ENCODE assay signal across 8 cellular contexts in genomic region chr2:179861777-179862117, GRCh38. TPM values are rescaled to one million over a fixed set of nuclear protein-coding genes. Genes with fewer than 3 reads are reported as not detected.
DNase-seq lines count a peak whose midpoint lies in the region; ATAC-seq and TF ChIP-seq lines count a peak whose summit lies in the region.

No MANE protein-coding gene starts in this region.

- H3K4me3 ChIP-seq in thoracic aorta = peak overlapping the region; percentile 72

- H3K4me3 Mint-ChIP-seq in HFFc6 = peak overlapping the region; percentile 82
- H3K4me3 Mint-ChIP-seq in activated CD8-positive, alpha-beta T cell treated with anti-CD3 and anti-CD28 coated beads for 36 hours = peak overlapping the region; percentile 7

- intact Hi-C loops in activated CD8-positive, alpha-beta T cell treated with anti-CD3 and anti-CD28 coated beads for 36 hours (cut with micrococcal nuclease) = no loop called here

- CTCF ChIA-PET in activated CD8-positive, alpha-beta T cell treated with anti-CD3 and anti-CD28 coated beads for 36 hours (lab: Charles Lee) = no interaction called here

- POLR2A ChIA-PET in activated CD8-positive, alpha-beta T cell treated with anti-CD3 and anti-CD28 coated beads for 36 hours (lab: Charles Lee) = no interaction called here

- no peak overlapping the region for H3K27ac Mint-ChIP-seq in HFFc6
- H3K27ac Mint-ChIP-seq in activated CD8-positive, alpha-beta T cell treated with anti-CD3 and anti-CD28 coated beads for 36 hours = no peak overlapping the region

- H3K4me1 ChIP-seq in thoracic aorta (ENCODE audit: control insufficient read depth in 1 of 2, low read depth in 2 of 2) = peaks cover 0 to 17% of the 10 kb centered on the region in 2 donors

- DNase-seq in EH (ENCODE audit: low read depth) = peak; percentile 35
- DNase-seq in HFFc6 = no peak
- peak; percentile 2 for DNase-seq in activated CD8-positive, alpha-beta T cell treated with anti-CD3 and anti-CD28 coated beads for 36 hours
- peak; percentile 20 for DNase-seq in iPS-NIHi11 (ENCODE audit: low spot score)
- DNase-seq in thoracic aorta (ENCODE audit: low spot score) = no peak
- DNase-seq in GM13976 (ENCODE audit: low spot score) = no peak

- in situ Hi-C loops in GM13976 (cut with MboI; ENCODE audit: low sequenced_read_pairs, unreplicated experiment) = no loop called here

- no peak for ATAC-seq in activated CD8-positive, alpha-beta T cell treated with anti-CD3 and anti-CD28 coated beads for 36 hours
- no peak for ATAC-seq in thoracic aorta (ENCODE audit: insufficient number of reproducible peaks, low FRiP score, low read depth)
- no peak for ATAC-seq in GM18870 (IDR thresholded peaks at IDR 0.05; ENCODE audit: unreplicated experiment)
- no peak for ATAC-seq in GM21825 (IDR thresholded peaks at IDR 0.05; ENCODE audit: unreplicated experiment)

- no peaks in the 10 kb centered on the region for H3K9me3 Mint-ChIP-seq in HFFc6
- no peaks in the 10 kb centered on the region for H3K9me3 Mint-ChIP-seq in activated CD8-positive, alpha-beta T cell treated with anti-CD3 and anti-CD28 coated beads for 36 hours

- TF ChIP-seq CTCF in HFFc6 (IDR thresholded peaks at IDR 0.05) (no peak), thoracic aorta (IDR thresholded peaks at IDR 0.05) (no peak), GM13976 (IDR thresholded peaks at IDR 0.05; ENCODE audit: borderline replicate concordance, control extremely low read depth, extremely low read depth, insufficient read depth, missing control alignments) (no peak)
- no peak for TF ChIP-seq CTCF in activated CD8-positive, alpha-beta T cell treated with anti-CD3 and anti-CD28 coated beads for 36 hours (IDR thresholded peaks at IDR 0.05)

- H3K27me3 ChIP-seq in thoracic aorta (replicated peaks; ENCODE audit: insufficient read depth) = no peaks in the 10 kb centered on the region

- no peaks in the 10 kb centered on the region for H3K36me3 Mint-ChIP-seq in HFFc6 (ENCODE audit: low read depth)
- no peaks in the 10 kb centered on the region for H3K36me3 Mint-ChIP-seq in activated CD8-positive, alpha-beta T cell treated with anti-CD3 and anti-CD28 coated beads for 36 hours (ENCODE audit: low read depth)

- peaks cover 16% of the 10 kb centered on the region for H3K4me1 Mint-ChIP-seq in HFFc6 (ENCODE audit: low read depth)
- H3K4me1 Mint-ChIP-seq in activated CD8-positive, alpha-beta T cell treated with anti-CD3 and anti-CD28 coated beads for 36 hours (ENCODE audit: low read depth) = peaks cover 6% of the 10 kb centered on the region

- H3K36me3 ChIP-seq in thoracic aorta = no peaks in the 10 kb centered on the region

- no peaks in the 10 kb centered on the region for H3K9me3 ChIP-seq in thoracic aorta

- peaks cover 32% of the 10 kb centered on the region for H3K27me3 Mint-ChIP-seq in HFFc6 (ENCODE audit: insufficient read depth)
- H3K27me3 Mint-ChIP-seq in activated CD8-positive, alpha-beta T cell treated with anti-CD3 and anti-CD28 coated beads for 36 hours = peaks cover 48% of the 10 kb centered on the region

- H3K27ac ChIP-seq in thoracic aorta = no peak overlapping the region

RNA-seq across cellular contexts. Expression of gene ZNF385B, which starts 0.3 kb away (rescaled TPM):
- under 1 TPM in 5 of 6 experiments, not detected in 1; 0.08 to 0.26 (median 0.22) TPM for total RNA-seq in HFFc6 (2021; fragmentation: NEBNext Ultra II Directional; extraction: Animal tissue kit (Norgen Biotek cat#: 25700))
- not detected for total RNA-seq in activated CD8-positive, alpha-beta T cell treated with anti-CD3 and anti-CD28 coated beads for 36 hours
- 1 to 10 TPM in 1 of 2 donors, under 1 TPM in 1; 0.41 to 1.9 TPM for total RNA-seq in thoracic aorta

Comparison
In these comparisons a context has a peak if more than half of its experiments do, and no peak if none do; other contexts are left out.
1. DNase-seq: peak in EH (single experiment), activated CD8-positive, alpha-beta T cell treated with anti-CD3 and anti-CD28 coated beads for 36 hours (single experiment) and iPS-NIHi11 (single experiment); none in HFFc6 (single experiment), thoracic aorta (single experiment) and GM13976 (single experiment).